Comparison of ENCODE assay signal across 23 cellular contexts in genomic region chr9:91157891-91158660, GRCh38.
"Had no signal": no experiment of that assay in that cellular context is flagged by ENCODE, and none has a peak within 500 bp of the region (broad histone marks: within the 10 kb centered on the region; RNA-seq: fewer than 3 reads in every experiment).

No MANE protein-coding gene starts in this region.

- H3K36me3 ChIP-seq: brain microvascular endothelial cell, upper lobe of left lung had no signal

- H3K4me3 ChIP-seq: testis, upper lobe of left lung had no signal

- ATAC-seq: activated CD4-positive, CD25-positive, alpha-beta regulatory T cell treated with anti-CD3 and anti-CD28 coated beads, Interleukin-2, amount 50 U/mL, for 24 hours; activated CD8-positive, alpha-beta T cell treated with anti-CD3 and anti-CD28 coated beads, Interleukin-2, amount 10 ng/mL, durations not matched to agents 7 days and 5 days; activated T-helper 17 cell treated with anti-CD3 and anti-CD28 coated beads, Interleukin-2, amount 50 U/mL, for 72 hours; left lobe of liver had no signal

- FAIRE-seq: endometrium, keratinocyte had no signal

- H3K9ac ChIP-seq: SK-N-SH had no signal

- H3K4me1 ChIP-seq: testis had no signal

- H3K9me3 ChIP-seq: SK-N-SH, testis, upper lobe of left lung had no signal

- H3K27me3 Mint-ChIP-seq: activated T-helper 17 cell treated with anti-CD3 and anti-CD28 coated beads, Interleukin-2, amount 50 U/mL, for 72 hours; progenitor cell of endocrine pancreas had no signal

- H3K27me3 ChIP-seq: brain microvascular endothelial cell, testis, upper lobe of left lung had no signal

- H3K9me3 Mint-ChIP-seq: activated T-helper 17 cell treated with anti-CD3 and anti-CD28 coated beads, Interleukin-2, amount 50 U/mL, for 72 hours had no signal

- H3K27ac Mint-ChIP-seq: activated CD8-positive, alpha-beta T cell treated with anti-CD3 and anti-CD28 coated beads, Interleukin-2, amount 10 ng/mL, durations not matched to agents 7 days and 5 days; progenitor cell of endocrine pancreas had no signal

- H3K4me3 Mint-ChIP-seq: activated CD8-positive, alpha-beta T cell treated with anti-CD3 and anti-CD28 coated beads, Interleukin-2, amount 10 ng/mL, durations not matched to agents 7 days and 5 days; activated T-helper 17 cell treated with anti-CD3 and anti-CD28 coated beads, Interleukin-2, amount 50 U/mL, for 72 hours had no signal

- H3K4me2 ChIP-seq: SK-N-SH had no signal

- DNase-seq: activated CD8-positive, alpha-beta T cell treated with anti-CD3 and anti-CD28 coated beads, Interleukin-2, amount 10 ng/mL, durations not matched to agents 7 days and 5 days; activated naive CD4-positive, alpha-beta T cell treated with Interleukin-2 at 50 U/mL for 16 hours; aorta; brain microvascular endothelial cell; central memory CD4-positive, alpha-beta T cell; cortex of kidney; erythroblast; foreskin melanocyte; glutamatergic neuron; hippocampal formation; midbrain; occipital lobe; SK-N-SH; stimulated activated CD4-positive, alpha-beta T cell treated with anti-CD3 and anti-CD28 coated beads, Interleukin-2, amount 100 ng/mL, for 24 hours; T1000; testis; upper lobe of left lung had no signal

- H3K27ac ChIP-seq: brain microvascular endothelial cell, testis had no signal
